Comparison of ENCODE assay signal across 17 cellular contexts in genomic region chr19:30387311-30388115, GRCh38. TPM values are rescaled to one million over a fixed set of nuclear protein-coding genes. Genes with fewer than 3 reads are reported as not detected.
"Had no signal": no experiment of that assay in that cellular context is flagged by ENCODE, and none has a peak within 500 bp of the region (broad histone marks: within the 10 kb centered on the region; RNA-seq: fewer than 3 reads in every experiment).

No MANE protein-coding gene starts in this region.

- ATAC-seq: activated CD4-positive, CD25-positive, alpha-beta regulatory T cell treated with anti-CD3 and anti-CD28 coated beads, Interleukin-2, amount 50 U/mL, for 24 hours; activated naive CD8-positive, alpha-beta T cell treated with anti-CD3 and anti-CD28 coated beads, Interleukin-2, amount 50 U/mL, for 24 hours; lower lobe of right lung; stimulated activated effector memory CD8-positive, alpha-beta T cell treated with anti-CD3 and anti-CD28 coated beads, Interleukin-12 subunit alpha, Interleukin-12 subunit beta, amount 100 ng/mL, for 72 hours had no signal

- H3K27ac ChIP-seq: hepatocyte, lower lobe of right lung, thyroid gland had no signal

- H3K4me1 ChIP-seq: lower lobe of right lung, thyroid gland had no signal

- H3K9me3 ChIP-seq: lower lobe of right lung, thyroid gland had no signal

- H3K27ac Mint-ChIP-seq: activated naive CD4-positive, alpha-beta T cell treated with anti-CD3 and anti-CD28 coated beads for 36 hours; activated naive CD8-positive, alpha-beta T cell treated with anti-CD3 and anti-CD28 coated beads, Interleukin-2, amount 50 U/mL, for 24 hours; activated T-helper 2 cell treated with anti-CD3 and anti-CD28 coated beads, Interferon-gamma antibody, Interleukin-2, Interleukin-4, amounts not matched to agents 10 μg/mL and 5 μg/mL and 100 μg/mL, durations not matched to agents 14 hours and 24 hours and 36 hours; mesothelial cell of epicardium; stimulated activated effector memory CD8-positive, alpha-beta T cell treated with anti-CD3 and anti-CD28 coated beads, Interleukin-12 subunit alpha, Interleukin-12 subunit beta, amount 100 ng/mL, for 72 hours had no signal

- H3K36me3 ChIP-seq: lower lobe of right lung, thyroid gland had no signal

- DNase-seq: activated CD4-positive, alpha-beta T cell treated with anti-CD3 and anti-CD28 coated beads, Interleukin-2, amount 50 U/mL, for 1 hour; activated CD8-positive, alpha-beta memory T cell treated with anti-CD3 and anti-CD28 coated beads for 24 hours; activated naive CD4-positive, alpha-beta T cell treated with anti-CD3 and anti-CD28 coated beads for 36 hours; activated naive CD8-positive, alpha-beta T cell treated with anti-CD3 and anti-CD28 coated beads, Interleukin-2, amount 50 U/mL, for 24 hours; activated T-cell treated with anti-CD3 and anti-CD28 coated beads for 4 hours; lower lobe of right lung; stimulated activated CD4-positive, alpha-beta T cell treated with anti-CD3 and anti-CD28 coated beads, Interleukin-12 subunit alpha, Interleukin-12 subunit beta, amount 100 ng/mL, for 4 hours; stimulated activated CD4-positive, alpha-beta T cell treated with anti-CD3 and anti-CD28 coated beads, Interleukin-2, amount 100 ng/mL, for 24 hours; thyroid gland had no signal

- H3K4me1 Mint-ChIP-seq: activated naive CD8-positive, alpha-beta T cell treated with anti-CD3 and anti-CD28 coated beads, Interleukin-2, amount 50 U/mL, for 24 hours; stimulated activated effector memory CD8-positive, alpha-beta T cell treated with anti-CD3 and anti-CD28 coated beads, Interleukin-12 subunit alpha, Interleukin-12 subunit beta, amount 100 ng/mL, for 72 hours had no signal

- H3K9me3 Mint-ChIP-seq: activated naive CD4-positive, alpha-beta T cell treated with anti-CD3 and anti-CD28 coated beads for 36 hours; activated naive CD8-positive, alpha-beta T cell treated with anti-CD3 and anti-CD28 coated beads, Interleukin-2, amount 50 U/mL, for 24 hours; activated T-helper 2 cell treated with anti-CD3 and anti-CD28 coated beads, Interferon-gamma antibody, Interleukin-2, Interleukin-4, amounts not matched to agents 10 μg/mL and 5 μg/mL and 100 μg/mL, durations not matched to agents 14 hours and 24 hours and 36 hours; mesothelial cell of epicardium; stimulated activated effector memory CD8-positive, alpha-beta T cell treated with anti-CD3 and anti-CD28 coated beads, Interleukin-12 subunit alpha, Interleukin-12 subunit beta, amount 100 ng/mL, for 72 hours had no signal

- H3K4me3 ChIP-seq: hepatocyte, lower lobe of right lung, thyroid gland had no signal

- H3K4me3 Mint-ChIP-seq: activated naive CD4-positive, alpha-beta T cell treated with anti-CD3 and anti-CD28 coated beads for 36 hours; activated naive CD8-positive, alpha-beta T cell treated with anti-CD3 and anti-CD28 coated beads, Interleukin-2, amount 50 U/mL, for 24 hours; mesothelial cell of epicardium; stimulated activated effector memory CD8-positive, alpha-beta T cell treated with anti-CD3 and anti-CD28 coated beads, Interleukin-12 subunit alpha, Interleukin-12 subunit beta, amount 100 ng/mL, for 72 hours had no signal

- H3K27me3 ChIP-seq: thyroid gland had no signal

- H3K36me3 Mint-ChIP-seq: mesothelial cell of epicardium; stimulated activated effector memory CD8-positive, alpha-beta T cell treated with anti-CD3 and anti-CD28 coated beads, Interleukin-12 subunit alpha, Interleukin-12 subunit beta, amount 100 ng/mL, for 72 hours had no signal

RNA-seq across cellular contexts. Expression of gene ZNF536, which starts 15.3 kb away (rescaled TPM):
- total RNA-seq: activated naive CD4-positive, alpha-beta T cell treated with anti-CD3 and anti-CD28 coated beads for 36 hours; activated T-helper 2 cell treated with anti-CD3 and anti-CD28 coated beads, Interferon-gamma antibody, Interleukin-2, Interleukin-4, amounts not matched to agents 10 μg/mL and 5 μg/mL and 100 μg/mL, durations not matched to agents 14 hours and 24 hours and 36 hours; dermis microvascular lymphatic vessel endothelial cell; osteoblast; pulmonary artery endothelial cell had no signal
